Comparison of ENCODE assay signal across 7 cellular contexts in genomic region chr6:27471365-27472115, GRCh38. TPM values are rescaled to one million over a fixed set of nuclear protein-coding genes. Genes with fewer than 3 reads are reported as not detected.
A peak's percentile ranks its signal among the peaks of the same experiment; 100 is the strongest.
DNase-seq lines count a peak whose midpoint lies in the region; ATAC-seq, FAIRE-seq and TF ChIP-seq lines count a peak whose summit lies in the region.

No MANE protein-coding gene starts in this region.

- H3K79me2 ChIP-seq in H9 (ENCODE audit: insufficient read depth, low read length) = no peaks in the 10 kb centered on the region

- H3K23ac ChIP-seq in H9 (ENCODE audit: insufficient read length, low read depth, low read length) = no peak overlapping the region

- H3K4me1 ChIP-seq in H9 (ENCODE audit: insufficient read depth, low read length) = peaks cover 2% of the 10 kb centered on the region; the same call in 1 of the 2 replicates
- peaks cover 8% of the 10 kb centered on the region for H3K4me1 ChIP-seq in RWPE2 (ENCODE audit: insufficient read depth, poor library complexity, severe bottlenecking)

- no peak for TF ChIP-seq CTCF in H9 (conservative IDR thresholded peaks at IDR 0.05)
- no peak for TF ChIP-seq CTCF in RWPE2 (IDR thresholded peaks at IDR 0.05; ENCODE audit: poor library complexity, severe bottlenecking)
- TF ChIP-seq CTCF in fibroblast of mammary gland (conservative IDR thresholded peaks at IDR 0.05; ENCODE audit: control insufficient read depth, insufficient read depth, low read depth, low read length) = no peak
- no peak for TF ChIP-seq CTCF in GM10266 (IDR thresholded peaks at IDR 0.05; ENCODE audit: control insufficient read depth, insufficient read depth, low read depth, missing control alignments)

- H3K27me3 ChIP-seq in H9 (ENCODE audit: insufficient read depth, low read length) = no peaks in the 10 kb centered on the region
- no peaks in the 10 kb centered on the region for H3K27me3 ChIP-seq in RWPE2 (ENCODE audit: insufficient read depth, poor library complexity, severe bottlenecking)

- no peak for FAIRE-seq in HTR-8/SVneo (lab: Jason Lieb, UNC)

- no peak overlapping the region for H3K9ac ChIP-seq in H9 (ENCODE audit: extremely low read depth, insufficient read length, low read length)

- H3T11ph ChIP-seq in H9 (ENCODE audit: low read length) = no peak overlapping the region

- no peak overlapping the region for H4K5ac ChIP-seq in H9 (ENCODE audit: insufficient read length, low read depth, low read length)

- H3K4me2 ChIP-seq in H9 (ENCODE audit: insufficient read depth, insufficient read length, low read length) = peak overlapping the region; percentile 94

- no peak overlapping the region for H3K14ac ChIP-seq in H9 (ENCODE audit: insufficient read depth, low read length)

- peak overlapping the region in 2 of 3 experiments; percentile 98 to 99; a peak in 3 of 7 replicates for H3K27ac Mint-ChIP-seq in H9

- H2BK5ac ChIP-seq in H9 (ENCODE audit: insufficient read length, low read length) = no peak overlapping the region

- WGBS in H9 (ENCODE audit: extremely low coverage, insufficient read length, low lambda C conversion rate) = no CpG with 5 or more reads among the region's 6 CpGs

- H3K27me3 Mint-ChIP-seq in H9 (ENCODE audit: low read depth) = peaks cover 2% of the 10 kb centered on the region; the same call in 1 of the 2 replicates

- no peak overlapping the region for H3K27ac ChIP-seq in H9 (ENCODE audit: insufficient read length, low read depth, low read length)
- H3K27ac ChIP-seq in RWPE2 (ENCODE audit: poor library complexity, severe bottlenecking) = peak overlapping the region; percentile 70
- H3K27ac ChIP-seq in skin epidermis = peak overlapping the region in 8 of 21 experiments; percentile 73 to 90 (median 84)

- peak overlapping the region; percentile 98 to 99 for H3K4me3 Mint-ChIP-seq in H9

- H2AFZ ChIP-seq in H9 (ENCODE audit: low read length) = no peak overlapping the region

- peaks cover 19% of the 10 kb centered on the region in 2 experiments for H3K4me1 Mint-ChIP-seq in H9

- H3K36me3 ChIP-seq in RWPE2 (ENCODE audit: low read depth) = peaks cover 37% of the 10 kb centered on the region

- H3K79me1 ChIP-seq in H9 (ENCODE audit: insufficient read depth, low read depth, low read length, poor library complexity, severe bottlenecking) = no peaks in the 10 kb centered on the region

- H4K20me1 ChIP-seq in H9 (ENCODE audit: control insufficient read depth, insufficient read depth, insufficient read length) = no peaks in the 10 kb centered on the region

- no peak overlapping the region for H2BK120ac ChIP-seq in H9 (ENCODE audit: low read depth, low read length, poor library complexity, severe bottlenecking)

- H4K8ac ChIP-seq in H9 (replicated peaks; ENCODE audit: insufficient read length, low read depth, low read length) = no peak overlapping the region

- H3K9me3 ChIP-seq in H9 (ENCODE audit: control insufficient read depth, low read depth, low read length) (no peaks in the 10 kb centered on the region), RWPE2 (ENCODE audit: severe bottlenecking) (no peaks in the 10 kb centered on the region)

- no peak for ATAC-seq in RWPE2 (ENCODE audit: low read depth)
- no peak for ATAC-seq in HG02623 (IDR thresholded peaks at IDR 0.05; ENCODE audit: unreplicated experiment)

- no peak overlapping the region for H2BK20ac ChIP-seq in H9 (ENCODE audit: low read depth, low read length, poor library complexity, severe bottlenecking)

- no peak overlapping the region for H2BK15ac ChIP-seq in H9 (ENCODE audit: low read depth, low read length)

- no peak overlapping the region for H4K91ac ChIP-seq in H9 (ENCODE audit: insufficient read length, low read depth, low read length)

- no peak overlapping the region for H2AK5ac ChIP-seq in H9 (ENCODE audit: insufficient read length, low read length)

- peaks cover 6% of the 10 kb centered on the region for H3K23me2 ChIP-seq in H9 (ENCODE audit: insufficient read length, low read depth, low read length, poor library complexity, severe bottlenecking)

- no peak overlapping the region for H2BK12ac ChIP-seq in H9 (ENCODE audit: insufficient read length, low read depth, low read length)

- no peak overlapping the region for H3K4ac ChIP-seq in H9 (ENCODE audit: low read depth, low read length)

- H3K9me3 Mint-ChIP-seq in H9 = peaks cover 0 to 3% of the 10 kb centered on the region in 2 experiments; a peak in 3 of 5 replicates

- no peak for DNase-seq in H9
- no peak for DNase-seq in RWPE2 (ENCODE audit: low spot score)
- DNase-seq in fibroblast of mammary gland (ENCODE audit: low read depth) = no peak
- DNase-seq in HTR-8/SVneo (ENCODE audit: insufficient read length, low spot score) = no peak
- no peak for DNase-seq in GM10266 (ENCODE audit: extremely low spot score)

- H3K18ac ChIP-seq in H9 (ENCODE audit: insufficient read length, low read depth, low read length) = no peak overlapping the region

- H3K4me3 ChIP-seq in RWPE2 (ENCODE audit: severe bottlenecking) (peak overlapping the region; percentile 69), fibroblast of mammary gland (ENCODE audit: control insufficient read depth, low read depth, low read length) (peak overlapping the region; percentile 82), skin epidermis (peak overlapping the region; percentile 63 to 90 (median 74))

- peaks cover 13 to 32% (median 30%) of the 10 kb centered on the region in 3 experiments for H3K36me3 Mint-ChIP-seq in H9 (ENCODE audit: insufficient read depth in 1 of 3, low read depth in 3 of 3)

- no peak overlapping the region for H3K56ac ChIP-seq in H9 (ENCODE audit: insufficient read length, low read depth, low read length)

RNA-seq across cellular contexts. Expression of gene ZNF184, which starts 1.4 kb away (rescaled TPM):
- total RNA-seq in H9 (2021) = 6.3 and 6.5 TPM in 2 replicates
